Comparison of ENCODE assay signal across 8 cellular contexts in genomic region chr14:105086833-105087307, GRCh38. TPM values are rescaled to one million over a fixed set of nuclear protein-coding genes. Genes with fewer than 3 reads are reported as not detected.
A peak's percentile ranks its signal among the peaks of the same experiment; 100 is the strongest.
DNase-seq lines count a peak whose midpoint lies in the region; ATAC-seq and TF ChIP-seq lines count a peak whose summit lies in the region.

No MANE protein-coding gene starts in this region.

- BruUV-seq in HCT116 (replicated peaks; lab: Mats Ljungman, UMichigan) = no TSS peak

- RAD21 ChIA-PET in HCT116 (lab: Charles Lee; ENCODE audit: low non-redundant PET in 1 of 2, low total read pairs in 2 of 2, uncharacterized antibody in 2 of 2, unreplicated experiment in 2 of 2) = interaction anchor here (0.6 to 0.9 kb wide), 2 partner anchors 78 to 86 kb away, joined by 3 to 9 read pairs; no protein-coding TSS in a partner anchor

- H3K4me3 Mint-ChIP-seq in brain (peak overlapping the region; percentile 69 to 82 (median 80)), immature natural killer cell (peak overlapping the region; percentile 70 to 85 (median 79))

- H3K4me2 ChIP-seq in HCT116 (ENCODE audit: low read length) = peak overlapping the region; percentile 97

- no peaks in the 10 kb centered on the region for H4K20me1 ChIP-seq in HCT116 (ENCODE audit: insufficient read depth)

- TF ChIP-seq RAD21 in HCT116 (IDR thresholded peaks at IDR 0.05; ENCODE audit: low read depth) = no peak

- H3K27ac Mint-ChIP-seq in brain = no peak overlapping the region
- peak overlapping the region; percentile 69 to 90 (median 81) for H3K27ac Mint-ChIP-seq in immature natural killer cell

- H3K4me1 Mint-ChIP-seq in brain = peaks cover 20% of the 10 kb centered on the region
- peaks cover 14 to 18% of the 10 kb centered on the region in 2 donors for H3K4me1 Mint-ChIP-seq in immature natural killer cell

- no peaks in the 10 kb centered on the region for H3K36me3 ChIP-seq in HCT116 (ENCODE audit: control insufficient read depth in 1 of 2, insufficient read depth in 2 of 2, low read length in 2 of 2)

- no peaks in the 10 kb centered on the region for H3K9me2 ChIP-seq in HCT116 (ENCODE audit: insufficient read depth)

- intact Hi-C loops in HCT116 (cut with micrococcal nuclease) = loop anchor here (5.0 kb wide), 1 partner anchor 115 kb away; no protein-coding TSS in a partner anchor

- H3K27me3 Mint-ChIP-seq in brain (peaks cover 57% of the 10 kb centered on the region), immature natural killer cell (ENCODE audit: low read depth in 3 of 3) (peaks cover 0 to 4% (median 0%) of the 10 kb centered on the region in 3 donors)

- H3K27ac ChIP-seq in HCT116 (ENCODE audit: low read depth, low read length) = peak overlapping the region; percentile 73

- H3K36me3 Mint-ChIP-seq in brain (no peaks in the 10 kb centered on the region), immature natural killer cell (no peaks in the 10 kb centered on the region)

- H2AFZ ChIP-seq in HCT116 (ENCODE audit: low read depth, low read length, poor library complexity, severe bottlenecking) = no peak overlapping the region

- peak; percentile 24 for DNase-seq in HCT116 (ENCODE audit: low read depth, low spot score)
- peak; percentile 58 for DNase-seq in NCI-H1105 (lab: John Stamatoyannopoulos, UW)
- DNase-seq in UCSD-AML1 (lab: John Stamatoyannopoulos, UW; ENCODE audit: unreplicated experiment) = peak; percentile 85
- DNase-seq in immature natural killer cell = peak; percentile 81 to 89 (median 87)
- DNase-seq in stimulated activated CD4-positive, alpha-beta T cell treated with anti-CD3 and anti-CD28 coated beads, Interleukin-15, amount 100 ng/mL, for 48 hours (ENCODE audit: low read depth in 2 of 2) = peak; percentile 79 to 85
- no peak for DNase-seq in putamen (ENCODE audit: low spot score)

- no peaks in the 10 kb centered on the region for H3K27me3 ChIP-seq in HCT116 (ENCODE audit: insufficient read depth, low read length)

- no peaks in the 10 kb centered on the region for H3K79me2 ChIP-seq in HCT116 (ENCODE audit: insufficient read depth, low read length)

- ATAC-seq in HCT116 = peak; percentile 59

- no peaks in the 10 kb centered on the region for H3K9me3 Mint-ChIP-seq in brain
- no peaks in the 10 kb centered on the region for H3K9me3 Mint-ChIP-seq in immature natural killer cell

- peak overlapping the region; percentile 75 for H3K9ac ChIP-seq in HCT116 (ENCODE audit: low read length)

- TF ChIP-seq POLR2A in GM10847 (IDR thresholded peaks at IDR 0.05; ENCODE audit: extremely low read depth, insufficient read length) (peak; percentile 26), HCT116 (IDR thresholded peaks at IDR 0.05; ENCODE audit: borderline replicate concordance, extremely low read depth, insufficient read depth, insufficient read length) (no peak)

- peaks cover 45 to 67% of the 10 kb centered on the region in 2 experiments for H3K4me1 ChIP-seq in HCT116 (ENCODE audit: control insufficient read depth in 1 of 2, insufficient read depth in 2 of 2, low read length in 2 of 2)

- CTCF ChIA-PET in HCT116 (lab: Charles Lee) = interaction anchor here (0.7 to 1.8 kb wide), 2 partner anchors 17 to 265 kb away, joined by 3 to 4 read pairs; no protein-coding TSS in a partner anchor

- H3K4me3 ChIP-seq in HCT116 (replicated peaks in 1 of 2; ENCODE audit: low read depth in 1 of 2, low read length in 2 of 2) = peak overlapping the region; percentile 53 to 66

- POLR2A ChIA-PET in HCT116 (lab: Charles Lee) = interaction anchor here (0.6 to 1.7 kb wide), 2 partner anchors 82 to 265 kb away, joined by 3 read pairs; no protein-coding TSS in a partner anchor

- peak in 2 of 3 experiments; percentile 72 to 92; a peak in 4 of 6 replicates for TF ChIP-seq CTCF in HCT116 (IDR thresholded peaks at IDR 0.05 in 2 of 3, conservative IDR thresholded peaks at IDR 0.05 in 1 of 3; ENCODE audit: borderline replicate concordance in 1 of 3, insufficient read depth in 1 of 3, low read depth in 2 of 3, low read length in 2 of 3)
- TF ChIP-seq CTCF in brain (conservative IDR thresholded peaks at IDR 0.05) = peak; percentile 79 to 89

- no peaks in the 10 kb centered on the region for H3K9me3 ChIP-seq in HCT116 (ENCODE audit: control insufficient read depth in 1 of 2, insufficient read depth in 1 of 2, low read depth in 1 of 2, low read length in 2 of 2)

TF ChIP-seq in HCT116, 20 proteins besides CTCF, POLR2A, EP300 and RAD21:
- TF ChIP-seq SP1 (IDR thresholded peaks at IDR 0.05; ENCODE audit: low read depth) = no peak
- peak; percentile 13 for TF ChIP-seq YY1 (IDR thresholded peaks at IDR 0.05; ENCODE audit: extremely low read depth, insufficient replicate concordance, low read depth, low read length)

RNA-seq across cellular contexts. Expression of gene GPR132, which starts 21.6 kb away (rescaled TPM):
- 0.10 TPM for total RNA-seq in HCT116 (2021; ENCODE audit: unreplicated experiment)
- 0.03 TPM in 1 of 2 replicates, not detected in the other for polyA plus RNA-seq in HCT116 (2012)
- polyA plus RNA-seq in brain (ENCODE audit: insufficient read depth, low read depth, low replicate concordance) (0.14 TPM), immature natural killer cell (10 to 100 TPM in 1 of 3 donors, 1 to 10 TPM in 2; 5.8 to 25.6 (median 8.4) TPM)

Comparison
In these comparisons a context has a peak if more than half of its experiments do, and no peak if none do; other contexts are left out.
1. H3K27ac Mint-ChIP-seq: peak in immature natural killer cell (6 of 6); none in brain (0 of 5).